Comparison of ENCODE assay signal across 22 cellular contexts in genomic region chr1:38463074-38463473, GRCh38.
DNase-seq lines count a peak whose midpoint lies in the region; ATAC-seq and TF ChIP-seq lines count a peak whose summit lies in the region.
"Had no signal": no experiment of that assay in that cellular context is flagged by ENCODE, and none has a peak within 500 bp of the region (broad histone marks: within the 10 kb centered on the region; RNA-seq: fewer than 3 reads in every experiment).

No MANE protein-coding gene starts in this region.

- H3K9me3 ChIP-seq in HEK293 (ENCODE audit: control insufficient read depth, insufficient read depth, low read depth, low read length) (no peaks in the 10 kb centered on the region), neural progenitor cell (ENCODE audit: low read depth) (peaks cover 5% of the 10 kb centered on the region)
- H3K9me3 ChIP-seq: BE2C, BLaER1 had no signal

- H3K27ac ChIP-seq in HEK293 (ENCODE audit: extremely low read depth, low read depth, low read length) = no peak overlapping the region
- no peak overlapping the region for H3K27ac ChIP-seq in neural progenitor cell
- H3K27ac ChIP-seq: BLaER1 had no signal

- H3K27me3 Mint-ChIP-seq in neural progenitor cell (ENCODE audit: insufficient read depth, low read depth) = peaks cover 14% of the 10 kb centered on the region

- H3K4me1 ChIP-seq in HEK293 (ENCODE audit: control insufficient read depth, insufficient read depth, low read length) = no peaks in the 10 kb centered on the region
- H3K4me1 ChIP-seq in neural progenitor cell = peaks cover 16% of the 10 kb centered on the region
- H3K4me1 ChIP-seq: BE2C, BLaER1 had no signal

- CTCF ChIA-PET in HEK293 (lab: Yijun Ruan, JAX) = interaction anchor here (0.6 to 1.1 kb wide), 2 partner anchors 65 to 449 kb away, joined by 3 to 5 read pairs; no protein-coding TSS in a partner anchor

- H3K4me3 ChIP-seq in HEK293 (ENCODE audit: low read depth, low read length) (no peak overlapping the region), neural progenitor cell (no peak overlapping the region)
- H3K4me3 ChIP-seq: BLaER1, GM12878 had no signal

- no peaks in the 10 kb centered on the region for H3K27me3 ChIP-seq in neural progenitor cell
- H3K27me3 ChIP-seq: BE2C, BLaER1 had no signal

- POLR2A ChIA-PET in HEK293 (lab: Yijun Ruan, JAX) = no interaction called here

- no peak overlapping the region for H3K4me2 ChIP-seq in neural progenitor cell
- H3K4me2 ChIP-seq: BLaER1 had no signal

- H3K79me2 ChIP-seq in neural progenitor cell (ENCODE audit: low read depth) = no peaks in the 10 kb centered on the region

- H3K9ac ChIP-seq in neural progenitor cell = no peak overlapping the region
- H3K9ac ChIP-seq: BLaER1 had no signal

- DNase-seq in neural progenitor cell (ENCODE audit: low spot score) = no peak
- no peak for DNase-seq in nucleus accumbens (lab: John Stamatoyannopoulos, UW)
- no peak for DNase-seq in GM13976 (ENCODE audit: low spot score)
- DNase-seq: 8988T; ACHN; BE2C; C1 segment of cervical spinal cord; CD4-positive, alpha-beta memory T cell; CD4-positive, CD25-positive, alpha-beta regulatory T cell; CD8-positive, alpha-beta memory T cell; COR-L47; DMS153; DMS53; DMS79; DND-41; EL; GDM1 had no signal

- no peaks in the 10 kb centered on the region for H4K20me1 ChIP-seq in neural progenitor cell (ENCODE audit: low read depth)
- H4K20me1 ChIP-seq: BLaER1 had no signal

- no peak overlapping the region for H3K27ac Mint-ChIP-seq in neural progenitor cell
- H3K27ac Mint-ChIP-seq: CD14-positive monocyte; CD4-positive, alpha-beta memory T cell; CD4-positive, CD25-positive, alpha-beta regulatory T cell; CD8-positive, alpha-beta memory T cell had no signal

- H3K9me3 Mint-ChIP-seq in neural progenitor cell = peaks cover 18% of the 10 kb centered on the region
- H3K9me3 Mint-ChIP-seq: CD8-positive, alpha-beta memory T cell had no signal

- in situ Hi-C loops in GM13976 (cut with MboI; ENCODE audit: low sequenced_read_pairs, unreplicated experiment) = no loop called here

- peaks cover 20% of the 10 kb centered on the region for H3K4me1 Mint-ChIP-seq in neural progenitor cell
- H3K4me1 Mint-ChIP-seq: CD14-positive monocyte; CD4-positive, alpha-beta memory T cell; CD4-positive, CD25-positive, alpha-beta regulatory T cell; CD8-positive, alpha-beta memory T cell had no signal

- no peaks in the 10 kb centered on the region for H3K36me3 Mint-ChIP-seq in neural progenitor cell
- H3K36me3 Mint-ChIP-seq: CD14-positive monocyte; CD4-positive, alpha-beta memory T cell; CD4-positive, CD25-positive, alpha-beta regulatory T cell; CD8-positive, alpha-beta memory T cell had no signal

- no peaks in the 10 kb centered on the region for H3K36me3 ChIP-seq in HEK293 (ENCODE audit: control insufficient read depth in 2 of 2, insufficient read depth in 1 of 2, low read length in 2 of 2)
- no peaks in the 10 kb centered on the region for H3K36me3 ChIP-seq in neural progenitor cell
- H3K36me3 ChIP-seq: BE2C, BLaER1 had no signal

- peak overlapping the region; percentile 7 for H3K4me3 Mint-ChIP-seq in neural progenitor cell
- H3K4me3 Mint-ChIP-seq: CD14-positive monocyte; CD4-positive, alpha-beta memory T cell; CD4-positive, CD25-positive, alpha-beta regulatory T cell; CD8-positive, alpha-beta memory T cell had no signal

- H2AFZ ChIP-seq in neural progenitor cell (replicated peaks) = no peak overlapping the region

- H3F3A ChIP-seq in neural progenitor cell (ENCODE audit: low read depth) = peaks cover 21% of the 10 kb centered on the region

- no peak for ATAC-seq in HG03108 (IDR thresholded peaks at IDR 0.05; ENCODE audit: unreplicated experiment)
- ATAC-seq: GM12878 had no signal

- TF ChIP-seq CTCF in HEK293 (tag by site-specific recombination; IDR thresholded peaks at IDR 0.05) (no peak), neural progenitor cell (IDR thresholded peaks at IDR 0.05) (no peak), GM13976 (IDR thresholded peaks at IDR 0.05; ENCODE audit: borderline replicate concordance, control extremely low read depth, extremely low read depth, insufficient read depth, missing control alignments) (no peak)

TF ChIP-seq in HEK293, 187 proteins besides CTCF, POLR2A, EP300 and RAD21:
- TF ChIP-seq ZNF19 (tag by site-specific recombination; IDR thresholded peaks at IDR 0.05; ENCODE audit: low read depth) (no peak), SCRT1 (tag by site-specific recombination; IDR thresholded peaks at IDR 0.05; ENCODE audit: borderline replicate concordance) (peak; percentile 83; the same call in 1 of the 2 replicates), SCRT2 (tag by site-specific recombination; IDR thresholded peaks at IDR 0.05) (peak; percentile 88), ZNF280C (tag by site-specific recombination; IDR thresholded peaks at IDR 0.05) (no peak)
